In genomic region chr19:5915782-5916165, GRCh38 we compare ENCODE assay signal across 19 cellular contexts. TPM values are rescaled to one million over a fixed set of nuclear protein-coding genes. Genes with fewer than 3 reads are reported as not detected.
DNase-seq lines count a peak whose midpoint lies in the region; ATAC-seq and TF ChIP-seq lines count a peak whose summit lies in the region.
"Had no signal": no experiment of that assay in that cellular context is flagged by ENCODE, and none has a peak within 500 bp of the region (broad histone marks: within the 10 kb centered on the region; RNA-seq: fewer than 3 reads in every experiment).

No MANE protein-coding gene starts in this region.

- dilution Hi-C loops in mammary epithelial cell (cut with HindIII; ENCODE audit: low sequenced_read_pairs): no loop called here

- intact Hi-C loops in breast epithelium (cut with DNase I; ENCODE audit: low total_unique reads) (no loop called here), mammary epithelial cell (cut with micrococcal nuclease) (no loop called here), left ventricle myocardium inferior (cut with micrococcal nuclease) (no loop called here), vagina (cut with DNase I) (no loop called here)
- intact Hi-C loops in activated CD8-positive, alpha-beta T cell treated with anti-CD3 and anti-CD28 coated beads for 36 hours (cut with micrococcal nuclease): no loop called here

- H3K4me3 Mint-ChIP-seq in osteocyte (ENCODE audit: unreplicated experiment): no peak overlapping the region
- no peak overlapping the region for H3K4me3 Mint-ChIP-seq in activated CD8-positive, alpha-beta T cell treated with anti-CD3 and anti-CD28 coated beads for 36 hours

- H3K4me2 ChIP-seq in mammary epithelial cell (ENCODE audit: insufficient read depth, low read depth, low read length): no peak overlapping the region

- H3K4me1 ChIP-seq in breast epithelium (peaks cover 12 to 17% of the 10 kb centered on the region in 2 donors), mammary epithelial cell (ENCODE audit: insufficient read depth, low read length) (peaks cover 25% of the 10 kb centered on the region), left ventricle myocardium inferior (peaks cover 33% of the 10 kb centered on the region), vagina (peaks cover 23% of the 10 kb centered on the region)

- no peaks in the 10 kb centered on the region for H3K9me3 Mint-ChIP-seq in osteocyte (ENCODE audit: unreplicated experiment)
- H3K9me3 Mint-ChIP-seq in activated CD8-positive, alpha-beta T cell treated with anti-CD3 and anti-CD28 coated beads for 36 hours: no peaks in the 10 kb centered on the region
- H3K9me3 Mint-ChIP-seq: CD8-positive, alpha-beta memory T cell had no signal

- H4K20me1 ChIP-seq in mammary epithelial cell (ENCODE audit: insufficient read depth, low read length): no peaks in the 10 kb centered on the region

- H3K36me3 ChIP-seq in breast epithelium (no peaks in the 10 kb centered on the region), mammary epithelial cell (ENCODE audit: insufficient read depth, low read length) (no peaks in the 10 kb centered on the region), left ventricle myocardium inferior (peaks cover 55% of the 10 kb centered on the region), vagina (peaks cover 0 to 52% of the 10 kb centered on the region in 2 donors)

- WGBS in mammary epithelial cell (ENCODE audit: low coverage, missing lambda C conversion rate): 97% methylated on average over 4 of the region's 11 CpGs

- CTCF ChIA-PET in mammary epithelial cell (lab: Charles Lee; ENCODE audit: low non-redundant PET): no interaction called here
- CTCF ChIA-PET in activated CD8-positive, alpha-beta T cell treated with anti-CD3 and anti-CD28 coated beads for 36 hours (lab: Charles Lee): no interaction called here

- peaks cover 7% of the 10 kb centered on the region for H3K36me3 Mint-ChIP-seq in osteocyte (ENCODE audit: unreplicated experiment)
- peaks cover 2% of the 10 kb centered on the region for H3K36me3 Mint-ChIP-seq in activated CD8-positive, alpha-beta T cell treated with anti-CD3 and anti-CD28 coated beads for 36 hours (ENCODE audit: low read depth)

- no peak for DNase-seq in breast epithelium (ENCODE audit: low spot score in 2 of 2)
- DNase-seq in mammary epithelial cell: no peak
- DNase-seq in left ventricle myocardium inferior: no peak
- no peak for DNase-seq in osteocyte (ENCODE audit: extremely low spot score, unreplicated experiment)
- no peak for DNase-seq in vagina (ENCODE audit: extremely low spot score in 2 of 2)
- no peak for DNase-seq in activated CD8-positive, alpha-beta T cell treated with anti-CD3 and anti-CD28 coated beads for 36 hours
- no peak for DNase-seq in kidney glomerular epithelial cell (lab: John Stamatoyannopoulos, UW)
- DNase-seq: CD8-positive, alpha-beta memory T cell; DMS 273 treated with DMSO at 0.1 percent for 48 hours; EL; IMR-90; NCI-H187 treated with DMSO at 0.1 percent for 48 hours; NCI-H2171 treated with DMSO at 0.1 percent for 48 hours; NCI-H82 had no signal

- no peaks in the 10 kb centered on the region for H3K79me2 ChIP-seq in mammary epithelial cell (ENCODE audit: insufficient read depth, low read length)

- no TSS peak for BruUV-seq in mammary epithelial cell (replicated peaks; lab: Mats Ljungman, UMichigan)

- no peaks in the 10 kb centered on the region for H3K27me3 Mint-ChIP-seq in osteocyte (ENCODE audit: unreplicated experiment)
- no peaks in the 10 kb centered on the region for H3K27me3 Mint-ChIP-seq in activated CD8-positive, alpha-beta T cell treated with anti-CD3 and anti-CD28 coated beads for 36 hours
- H3K27me3 Mint-ChIP-seq: CD8-positive, alpha-beta memory T cell had no signal

- ATAC-seq in GM21528 (IDR thresholded peaks at IDR 0.05; ENCODE audit: low FRiP score, unreplicated experiment): no peak
- ATAC-seq in activated CD8-positive, alpha-beta T cell treated with anti-CD3 and anti-CD28 coated beads for 36 hours: no peak

- H3K9me3 ChIP-seq in breast epithelium (no peaks in the 10 kb centered on the region), mammary epithelial cell (replicated peaks; ENCODE audit: insufficient read depth, low read length) (no peaks in the 10 kb centered on the region), left ventricle myocardium inferior (replicated peaks) (no peaks in the 10 kb centered on the region), vagina (no peaks in the 10 kb centered on the region)

- H3K4me3 ChIP-seq in breast epithelium: no peak overlapping the region
- H3K4me3 ChIP-seq in mammary epithelial cell (replicated peaks in 1 of 3; ENCODE audit: insufficient read depth in 1 of 3, low read depth in 2 of 3, low read length in 3 of 3): no peak overlapping the region
- H3K4me3 ChIP-seq in left ventricle myocardium inferior: no peak overlapping the region
- H3K4me3 ChIP-seq in vagina: no peak overlapping the region

- H3K27me3 ChIP-seq in breast epithelium (no peaks in the 10 kb centered on the region), mammary epithelial cell (ENCODE audit: insufficient read depth, low read length) (no peaks in the 10 kb centered on the region), left ventricle myocardium inferior (ENCODE audit: low read depth) (no peaks in the 10 kb centered on the region), vagina (no peaks in the 10 kb centered on the region)

- H3K4me1 Mint-ChIP-seq in osteocyte (ENCODE audit: unreplicated experiment): peaks cover 19% of the 10 kb centered on the region
- H3K4me1 Mint-ChIP-seq in activated CD8-positive, alpha-beta T cell treated with anti-CD3 and anti-CD28 coated beads for 36 hours (ENCODE audit: low read depth): no peaks in the 10 kb centered on the region
- H3K4me1 Mint-ChIP-seq: CD8-positive, alpha-beta memory T cell had no signal

- no peak overlapping the region for H2AFZ ChIP-seq in mammary epithelial cell (ENCODE audit: low read depth, low read length)

- peak overlapping the region; percentile 60 for H3K27ac Mint-ChIP-seq in osteocyte (ENCODE audit: unreplicated experiment)
- no peak overlapping the region for H3K27ac Mint-ChIP-seq in activated CD8-positive, alpha-beta T cell treated with anti-CD3 and anti-CD28 coated beads for 36 hours
- H3K27ac Mint-ChIP-seq: CD8-positive, alpha-beta memory T cell had no signal

- in situ Hi-C loops in mammary epithelial cell (cut with MboI; ENCODE audit: low sequenced_read_pairs in 2 of 2): no loop called here

- H3K9ac ChIP-seq in mammary epithelial cell (ENCODE audit: insufficient read depth, low read length): no peak overlapping the region

- TF ChIP-seq CTCF in breast epithelium (IDR thresholded peaks at IDR 0.05) (no peak), mammary epithelial cell (conservative IDR thresholded peaks at IDR 0.05 in 1 of 2, IDR thresholded peaks at IDR 0.05 in 1 of 2; ENCODE audit: extremely low read depth in 1 of 2, insufficient read depth in 1 of 2, low read depth in 1 of 2, low read length in 2 of 2) (no peak), left ventricle myocardium inferior (IDR thresholded peaks at IDR 0.05; ENCODE audit: borderline replicate concordance) (no peak), osteocyte (IDR thresholded peaks at IDR 0.05) (no peak), vagina (IDR thresholded peaks at IDR 0.05) (no peak)
- TF ChIP-seq CTCF in activated CD8-positive, alpha-beta T cell treated with anti-CD3 and anti-CD28 coated beads for 36 hours (IDR thresholded peaks at IDR 0.05): no peak

- H3K27ac ChIP-seq in breast epithelium: peak overlapping the region; percentile 52 to 72
- H3K27ac ChIP-seq in mammary epithelial cell (ENCODE audit: insufficient read depth, low read depth, low read length): no peak overlapping the region
- peak overlapping the region; percentile 69 for H3K27ac ChIP-seq in left ventricle myocardium inferior (replicated peaks)
- peak overlapping the region; percentile 20 for H3K27ac ChIP-seq in vagina
- H3K27ac ChIP-seq: 22Rv1 had no signal

- TF ChIP-seq POLR2A in breast epithelium (IDR thresholded peaks at IDR 0.05) (no peak), vagina (IDR thresholded peaks at IDR 0.05) (no peak)

- POLR2A ChIA-PET in activated CD8-positive, alpha-beta T cell treated with anti-CD3 and anti-CD28 coated beads for 36 hours (lab: Charles Lee): interaction anchor here (0.7 kb wide), 1 partner anchor 8 kb away, joined by 3 read pairs; no protein-coding TSS in a partner anchor

RNA-seq across cellular contexts. Expression of gene CAPS, which starts 1.7 kb away (rescaled TPM):
- total RNA-seq in breast epithelium (10 to 100 TPM in 2 of 3 donors, 1 to 10 TPM in 1; 9.4 to 19.0 (median 16.4) TPM), mammary epithelial cell (10 to 100 TPM in 1 of 2 donors, 1 to 10 TPM in 1; 9.0 to 15.0 TPM), left ventricle myocardium inferior (6.1 TPM), osteocyte (14.4 and 15.6 TPM in 2 replicates), vagina (35.8 TPM)
- polyA plus RNA-seq in mammary epithelial cell: 8.8 TPM
- polyA minus RNA-seq in mammary epithelial cell: 1.7 TPM
- 1 to 10 TPM; 2.1 to 2.8 TPM for total RNA-seq in activated CD8-positive, alpha-beta T cell treated with anti-CD3 and anti-CD28 coated beads for 36 hours

RNA-seq across cellular contexts. Expression of gene VMAC, which starts 11.1 kb away (rescaled TPM):
- total RNA-seq in breast epithelium (10 to 100 TPM in 1 of 3 donors, 1 to 10 TPM in 2; 6.1 to 11.8 (median 9.2) TPM), mammary epithelial cell (1 to 10 TPM; 3.4 to 7.3 TPM), left ventricle myocardium inferior (2.5 TPM), osteocyte (10.0 and 10.7 TPM in 2 replicates), vagina (7.9 TPM)
- 1.2 TPM for polyA plus RNA-seq in mammary epithelial cell
- polyA minus RNA-seq in mammary epithelial cell: 1.4 TPM
- total RNA-seq in activated CD8-positive, alpha-beta T cell treated with anti-CD3 and anti-CD28 coated beads for 36 hours: 1 to 10 TPM; 1.2 to 2.5 TPM

RNA-seq across cellular contexts. Expression of gene NDUFA11, which starts 12.2 kb away (rescaled TPM):
- total RNA-seq in breast epithelium: 100 to 1,000 TPM; 186 to 278 (median 186) TPM
- 100 to 1,000 TPM; 223 to 257 TPM for total RNA-seq in mammary epithelial cell
- polyA plus RNA-seq in mammary epithelial cell: 522 TPM
- 25.0 TPM for polyA minus RNA-seq in mammary epithelial cell
- total RNA-seq in left ventricle myocardium inferior: 590 TPM
- total RNA-seq in osteocyte: 253 and 259 TPM in 2 replicates
- total RNA-seq in vagina: 318 TPM
- 100 to 1,000 TPM; 233 to 237 TPM for total RNA-seq in activated CD8-positive, alpha-beta T cell treated with anti-CD3 and anti-CD28 coated beads for 36 hours

RNA-seq across cellular contexts. Expression of gene FUT5, which starts 45.4 kb away (rescaled TPM):
- total RNA-seq in breast epithelium (not detected), mammary epithelial cell (not detected), left ventricle myocardium inferior (not detected), osteocyte (not detected in 2 replicates), vagina (not detected)
- polyA plus RNA-seq in mammary epithelial cell: not detected
- polyA minus RNA-seq in mammary epithelial cell: not detected
- not detected for total RNA-seq in activated CD8-positive, alpha-beta T cell treated with anti-CD3 and anti-CD28 coated beads for 36 hours
- total RNA-seq: CD8-positive, alpha-beta memory T cell; IMR-90; LHCN-M2; NCI-H460 had no signal
- polyA plus RNA-seq: BJ; CD8-positive, alpha-beta memory T cell; IMR-90 had no signal
